In the genomic region with DNA sequence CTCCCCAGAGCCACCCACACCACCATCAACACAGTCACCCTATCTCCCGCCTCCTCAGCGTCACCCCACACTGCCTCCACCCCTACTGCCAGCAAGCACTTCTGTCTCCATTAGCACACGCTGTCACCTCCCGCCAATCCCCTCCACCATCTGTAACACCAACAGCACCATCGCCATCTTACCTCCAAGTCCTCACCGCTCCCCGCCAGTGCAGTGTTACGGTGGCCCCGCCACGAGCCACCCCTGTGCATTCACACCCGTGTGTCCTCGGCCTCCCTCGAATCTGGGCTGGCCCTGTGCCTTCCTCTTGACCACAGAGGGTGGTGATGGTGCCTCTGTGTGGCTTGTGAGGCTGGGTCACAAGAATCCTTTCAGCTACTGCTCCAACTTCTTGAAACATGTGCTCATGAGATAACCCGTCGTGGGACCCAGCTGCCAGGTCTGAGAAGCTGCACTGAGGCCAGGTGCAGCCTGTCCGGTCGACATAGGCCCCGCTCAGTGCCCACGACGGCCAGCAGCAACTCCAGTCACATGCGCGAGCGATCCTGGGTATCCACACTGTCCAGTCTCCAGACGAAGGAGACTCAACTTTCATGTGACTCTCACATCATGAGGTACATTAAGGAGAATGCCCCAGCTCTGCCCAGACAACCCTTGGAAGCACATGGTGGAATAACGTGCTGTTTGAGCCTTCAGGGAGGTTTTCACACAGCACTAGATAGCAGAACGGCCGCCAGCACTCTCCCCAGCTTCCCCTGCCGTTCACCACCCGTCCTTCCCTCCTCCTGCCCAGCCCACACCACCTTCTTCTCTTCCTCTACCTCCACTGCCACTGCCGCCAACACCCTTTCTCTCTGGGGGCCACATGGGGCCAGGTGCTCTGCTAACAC, we compare ENCODE assay signal across 14 cellular contexts.
"Had no signal": no experiment of that assay in that cellular context is flagged by ENCODE, and none has a peak within 500 bp of the region (broad histone marks: within the 10 kb centered on the region; RNA-seq: fewer than 3 reads in every experiment).

No MANE protein-coding gene starts in this region.

- H3K4me1 Mint-ChIP-seq: activated CD4-positive, alpha-beta T cell treated with anti-CD3 and anti-CD28 coated beads, Interleukin-2, amount 10 ng/mL, durations not matched to agents 7 days and 5 days; activated naive CD8-positive, alpha-beta T cell treated with anti-CD3 and anti-CD28 coated beads, Interleukin-2, amount 50 U/mL, for 24 hours; activated T-helper 17 cell treated with anti-CD3 and anti-CD28 coated beads, Interleukin-2, amount 50 U/mL, for 72 hours; immature natural killer cell had no signal

- H3K4me3 Mint-ChIP-seq: activated CD4-positive, alpha-beta T cell treated with anti-CD3 and anti-CD28 coated beads, Interleukin-2, amount 10 ng/mL, durations not matched to agents 7 days and 5 days; activated naive CD8-positive, alpha-beta T cell treated with anti-CD3 and anti-CD28 coated beads, Interleukin-2, amount 50 U/mL, for 24 hours; activated T-helper 17 cell treated with anti-CD3 and anti-CD28 coated beads, Interleukin-2, amount 50 U/mL, for 72 hours; immature natural killer cell; naive B cell had no signal

- H3K27ac Mint-ChIP-seq: activated CD4-positive, alpha-beta T cell treated with anti-CD3 and anti-CD28 coated beads, Interleukin-2, amount 10 ng/mL, durations not matched to agents 7 days and 5 days; activated naive CD8-positive, alpha-beta T cell treated with anti-CD3 and anti-CD28 coated beads, Interleukin-2, amount 50 U/mL, for 24 hours; activated T-helper 17 cell treated with anti-CD3 and anti-CD28 coated beads, Interleukin-2, amount 50 U/mL, for 72 hours; immature natural killer cell had no signal

- DNase-seq: activated CD4-positive, alpha-beta T cell treated with anti-CD3 and anti-CD28 coated beads, Interleukin-2, amount 10 ng/mL, durations not matched to agents 7 days and 5 days; activated naive CD4-positive, alpha-beta T cell treated with Interleukin-2 at 50 U/mL for 16 hours; activated naive CD8-positive, alpha-beta T cell treated with anti-CD3 and anti-CD28 coated beads, Interleukin-2, amount 50 U/mL, for 24 hours; foreskin keratinocyte; immature natural killer cell; lower lobe of right lung; naive B cell; nucleus accumbens; posterior cingulate gyrus; retina; stimulated activated CD4-positive, alpha-beta T cell treated with anti-CD3 and anti-CD28 coated beads, Interleukin-2, amount 100 ng/mL, for 48 hours; stimulated activated naive CD4-positive, alpha-beta T cell; testis had no signal

- H3K4me1 ChIP-seq: foreskin keratinocyte, lower lobe of right lung had no signal

- H3K27ac ChIP-seq: foreskin keratinocyte, lower lobe of right lung, testis had no signal

- H3K9me3 ChIP-seq: lower lobe of right lung, testis had no signal

- H3K9me3 Mint-ChIP-seq: activated CD4-positive, alpha-beta T cell treated with anti-CD3 and anti-CD28 coated beads, Interleukin-2, amount 10 ng/mL, durations not matched to agents 7 days and 5 days; activated naive CD8-positive, alpha-beta T cell treated with anti-CD3 and anti-CD28 coated beads, Interleukin-2, amount 50 U/mL, for 24 hours; activated T-helper 17 cell treated with anti-CD3 and anti-CD28 coated beads, Interleukin-2, amount 50 U/mL, for 72 hours; immature natural killer cell; naive B cell had no signal

- H3K36me3 Mint-ChIP-seq: immature natural killer cell, naive B cell had no signal

- H3K27me3 Mint-ChIP-seq: activated naive CD8-positive, alpha-beta T cell treated with anti-CD3 and anti-CD28 coated beads, Interleukin-2, amount 50 U/mL, for 24 hours had no signal

- ATAC-seq: activated naive CD8-positive, alpha-beta T cell treated with anti-CD3 and anti-CD28 coated beads, Interleukin-2, amount 50 U/mL, for 24 hours; activated T-helper 17 cell treated with anti-CD3 and anti-CD28 coated beads, Interleukin-2, amount 50 U/mL, for 72 hours; foreskin keratinocyte; lower lobe of right lung had no signal

- H3K36me3 ChIP-seq: lower lobe of right lung had no signal

- H3K27me3 ChIP-seq: foreskin keratinocyte, testis had no signal

- H3K4me3 ChIP-seq: lower lobe of right lung, testis had no signal
